13 cellular contexts compared by ENCODE assay signal in the genomic region with DNA sequence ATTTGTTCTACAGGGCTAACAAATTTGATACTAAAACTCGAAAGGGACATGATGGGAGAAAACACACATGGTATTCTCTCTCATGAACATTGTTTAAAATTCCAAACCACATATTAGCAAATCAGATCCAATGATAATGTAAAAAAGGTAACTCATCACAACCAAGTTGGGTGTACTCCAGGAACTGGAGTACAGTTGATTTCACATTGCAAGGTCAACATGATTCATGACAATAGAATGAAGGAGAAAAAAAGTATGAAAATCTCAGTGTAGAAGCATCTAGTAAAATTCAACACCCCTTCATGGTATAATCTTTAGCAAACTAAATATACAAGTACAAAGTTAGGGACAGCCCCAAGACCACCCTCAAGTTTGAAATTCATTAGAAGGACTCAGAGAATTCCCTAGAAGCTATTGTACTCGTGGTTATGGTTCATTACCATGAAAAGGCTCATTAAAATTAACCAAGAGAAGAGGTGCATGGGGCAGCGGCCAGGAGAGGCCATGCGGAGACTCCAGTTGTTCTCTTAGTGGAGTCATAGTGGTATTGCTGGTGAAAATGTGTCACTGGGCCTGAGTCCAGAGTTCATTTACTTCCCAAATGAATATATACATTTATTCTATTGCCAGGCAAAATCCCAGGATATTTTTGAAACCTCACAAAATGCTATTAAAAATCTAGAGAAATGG. TPM values are rescaled to one million over a fixed set of nuclear protein-coding genes. Genes with fewer than 3 reads are reported as not detected.
DNase-seq lines count a peak whose midpoint lies in the region; ATAC-seq and TF ChIP-seq lines count a peak whose summit lies in the region.
"Had no signal": no experiment of that assay in that cellular context is flagged by ENCODE, and none has a peak within 500 bp of the region (broad histone marks: within the 10 kb centered on the region; RNA-seq: fewer than 3 reads in every experiment).

No MANE protein-coding gene starts in this region.

- peak overlapping the region; percentile 36 for H3K4me2 ChIP-seq in smooth muscle cell

- H3F3A ChIP-seq in smooth muscle cell (ENCODE audit: low read depth), result peaks cover 30% of the 10 kb centered on the region

- H3K4me3 Mint-ChIP-seq in activated CD8-positive, alpha-beta T cell treated with anti-CD3 and anti-CD28 coated beads for 36 hours, result no peak overlapping the region
- H3K4me3 Mint-ChIP-seq in activated CD8-positive, alpha-beta T cell treated with anti-CD3 and anti-CD28 coated beads, Interleukin-2, amount 10 ng/mL, durations not matched to agents 7 days and 5 days, result no peak overlapping the region
- peak overlapping the region in 1 of 3 donors; percentile 28 for H3K4me3 Mint-ChIP-seq in T-cell

- no peak overlapping the region for H3K4me3 ChIP-seq in smooth muscle cell
- H3K4me3 ChIP-seq: cardiac muscle cell had no signal

- CTCF ChIA-PET in activated CD8-positive, alpha-beta T cell treated with anti-CD3 and anti-CD28 coated beads for 36 hours (lab: Charles Lee), result interaction anchor here (5.9 to 6.0 kb wide), 2 partner anchors 21 kb away, joined by 42 to 51 read pairs; no protein-coding TSS in a partner anchor
- CTCF ChIA-PET in activated CD8-positive, alpha-beta T cell treated with anti-CD3 and anti-CD28 coated beads, Interleukin-2, amount 10 ng/mL, durations not matched to agents 7 days and 5 days (lab: Charles Lee), result no interaction called here
- CTCF ChIA-PET in T-cell (lab: Charles Lee), result no interaction called here

- POLR2A ChIA-PET in activated CD8-positive, alpha-beta T cell treated with anti-CD3 and anti-CD28 coated beads for 36 hours (lab: Charles Lee), result no interaction called here
- POLR2A ChIA-PET in activated CD8-positive, alpha-beta T cell treated with anti-CD3 and anti-CD28 coated beads, Interleukin-2, amount 10 ng/mL, durations not matched to agents 7 days and 5 days (lab: Charles Lee), result interaction anchor here (1.1 kb wide), 1 partner anchor 277 kb away, joined by 7 read pairs; no protein-coding TSS in a partner anchor
- POLR2A ChIA-PET in T-cell (lab: Charles Lee), result no interaction called here

- H3K4me1 Mint-ChIP-seq in activated CD8-positive, alpha-beta T cell treated with anti-CD3 and anti-CD28 coated beads for 36 hours (ENCODE audit: low read depth), result peaks cover 53% of the 10 kb centered on the region
- peaks cover 49% of the 10 kb centered on the region for H3K4me1 Mint-ChIP-seq in activated CD8-positive, alpha-beta T cell treated with anti-CD3 and anti-CD28 coated beads, Interleukin-2, amount 10 ng/mL, durations not matched to agents 7 days and 5 days (ENCODE audit: low read depth)
- peaks cover 29 to 63% (median 52%) of the 10 kb centered on the region in 3 donors for H3K4me1 Mint-ChIP-seq in T-cell

- no peak overlapping the region for H2AFZ ChIP-seq in smooth muscle cell (ENCODE audit: low read depth)

- TF ChIP-seq CTCF in activated CD8-positive, alpha-beta T cell treated with anti-CD3 and anti-CD28 coated beads for 36 hours (IDR thresholded peaks at IDR 0.05), result no peak
- TF ChIP-seq CTCF in smooth muscle cell (IDR thresholded peaks at IDR 0.05; ENCODE audit: borderline replicate concordance, insufficient read depth, poor library complexity, severe bottlenecking), result no peak

- H3K79me2 ChIP-seq in smooth muscle cell (ENCODE audit: low read depth), result peaks cover 21% of the 10 kb centered on the region

- H3K9ac ChIP-seq in smooth muscle cell (ENCODE audit: low read depth), result peak overlapping the region; percentile 66

- H3K4me1 ChIP-seq in smooth muscle cell (ENCODE audit: low read depth), result peaks cover 18% of the 10 kb centered on the region

- peaks cover 19% of the 10 kb centered on the region for H3K36me3 Mint-ChIP-seq in activated CD8-positive, alpha-beta T cell treated with anti-CD3 and anti-CD28 coated beads for 36 hours (ENCODE audit: low read depth)
- peaks cover 20% of the 10 kb centered on the region for H3K36me3 Mint-ChIP-seq in activated CD8-positive, alpha-beta T cell treated with anti-CD3 and anti-CD28 coated beads, Interleukin-2, amount 10 ng/mL, durations not matched to agents 7 days and 5 days (ENCODE audit: low read depth)
- no peaks in the 10 kb centered on the region for H3K36me3 Mint-ChIP-seq in T-cell

- ATAC-seq in activated CD8-positive, alpha-beta T cell treated with anti-CD3 and anti-CD28 coated beads for 36 hours, result no peak
- ATAC-seq in activated CD8-positive, alpha-beta T cell treated with anti-CD3 and anti-CD28 coated beads, Interleukin-2, amount 10 ng/mL, durations not matched to agents 7 days and 5 days, result no peak
- no peak for ATAC-seq in T-cell (replicated peaks in 1 of 4)
- ATAC-seq in HG03457 (IDR thresholded peaks at IDR 0.05; ENCODE audit: unreplicated experiment), result no peak
- ATAC-seq: naive thymus-derived CD8-positive, alpha-beta T cell had no signal

- H3K9me3 Mint-ChIP-seq in activated CD8-positive, alpha-beta T cell treated with anti-CD3 and anti-CD28 coated beads for 36 hours, result no peaks in the 10 kb centered on the region
- no peaks in the 10 kb centered on the region for H3K9me3 Mint-ChIP-seq in activated CD8-positive, alpha-beta T cell treated with anti-CD3 and anti-CD28 coated beads, Interleukin-2, amount 10 ng/mL, durations not matched to agents 7 days and 5 days (ENCODE audit: insufficient read depth)
- no peaks in the 10 kb centered on the region for H3K9me3 Mint-ChIP-seq in T-cell
- H3K9me3 Mint-ChIP-seq: activated CD4-positive, alpha-beta T cell treated with anti-CD3 and anti-CD28 coated beads, Interleukin-2, amount 10 ng/mL, durations not matched to agents 24 days and 14 days; naive thymus-derived CD8-positive, alpha-beta T cell had no signal

- WGBS in smooth muscle cell (ENCODE audit: low lambda C conversion rate), result 75% methylated on average over 4 of the region's 4 CpGs

- H3K27me3 ChIP-seq in smooth muscle cell (ENCODE audit: low read depth), result no peaks in the 10 kb centered on the region
- H3K27me3 ChIP-seq: cardiac muscle cell had no signal

- H3K9me3 ChIP-seq in smooth muscle cell (replicated peaks; ENCODE audit: low read depth), result no peaks in the 10 kb centered on the region

- intact Hi-C loops in activated CD8-positive, alpha-beta T cell treated with anti-CD3 and anti-CD28 coated beads for 36 hours (cut with micrococcal nuclease), result no loop called here

- peak overlapping the region; percentile 34 for H3K27ac Mint-ChIP-seq in activated CD8-positive, alpha-beta T cell treated with anti-CD3 and anti-CD28 coated beads for 36 hours
- H3K27ac Mint-ChIP-seq in activated CD8-positive, alpha-beta T cell treated with anti-CD3 and anti-CD28 coated beads, Interleukin-2, amount 10 ng/mL, durations not matched to agents 7 days and 5 days, result no peak overlapping the region
- H3K27ac Mint-ChIP-seq in T-cell, result peak overlapping the region; percentile 59 to 70

- peak overlapping the region; percentile 89 for H3K27ac ChIP-seq in smooth muscle cell (ENCODE audit: low read depth)
- H3K27ac ChIP-seq: cardiac muscle cell had no signal

- H4K20me1 ChIP-seq in smooth muscle cell (ENCODE audit: low read depth), result peaks cover 10% of the 10 kb centered on the region

- H3K36me3 ChIP-seq in smooth muscle cell (ENCODE audit: low read depth), result no peaks in the 10 kb centered on the region
- H3K36me3 ChIP-seq: cardiac muscle cell had no signal

- DNase-seq in activated CD8-positive, alpha-beta T cell treated with anti-CD3 and anti-CD28 coated beads for 36 hours, result no peak
- no peak for DNase-seq in activated CD8-positive, alpha-beta T cell treated with anti-CD3 and anti-CD28 coated beads, Interleukin-2, amount 10 ng/mL, durations not matched to agents 7 days and 5 days
- DNase-seq in T-cell (no peak), fibroblast of gingiva (ENCODE audit: low read depth) (peak; percentile 50), smooth muscle cell (lab: John Stamatoyannopoulos, UW; ENCODE audit: unreplicated experiment) (no peak), foreskin melanocyte (no peak), NCI-H1694 treated with DMSO at 0.1 percent for 48 hours (lab: John Stamatoyannopoulos, UW) (no peak)
- DNase-seq: hippocampal formation had no signal

- H3K27me3 Mint-ChIP-seq in activated CD8-positive, alpha-beta T cell treated with anti-CD3 and anti-CD28 coated beads for 36 hours, result no peaks in the 10 kb centered on the region
- H3K27me3 Mint-ChIP-seq in activated CD8-positive, alpha-beta T cell treated with anti-CD3 and anti-CD28 coated beads, Interleukin-2, amount 10 ng/mL, durations not matched to agents 7 days and 5 days (ENCODE audit: low read depth), result no peaks in the 10 kb centered on the region
- no peaks in the 10 kb centered on the region for H3K27me3 Mint-ChIP-seq in T-cell
- H3K27me3 Mint-ChIP-seq: activated CD4-positive, alpha-beta T cell treated with anti-CD3 and anti-CD28 coated beads, Interleukin-2, amount 10 ng/mL, durations not matched to agents 24 days and 14 days; naive thymus-derived CD8-positive, alpha-beta T cell had no signal

RNA-seq across cellular contexts. Expression of a gene that starts 3.1 kb away (rescaled TPM):
- total RNA-seq in activated CD8-positive, alpha-beta T cell treated with anti-CD3 and anti-CD28 coated beads for 36 hours, result 10 to 100 TPM; 59.4 to 63.5 TPM
- total RNA-seq in activated CD8-positive, alpha-beta T cell treated with anti-CD3 and anti-CD28 coated beads, Interleukin-2, amount 10 ng/mL, durations not matched to agents 7 days and 5 days, result 10 to 100 TPM; 59.9 to 62.3 TPM
- 10 to 100 TPM; 13.0 to 20.1 (median 15.8) TPM for total RNA-seq in T-cell
- 15.1 and 16.4 TPM in 2 replicates for total RNA-seq in smooth muscle cell
- polyA plus RNA-seq in smooth muscle cell, result 19.8 and 23.5 TPM in 2 replicates

RNA-seq across cellular contexts. Expression of a gene that starts 38.3 kb away (rescaled TPM):
- under 1 TPM; 0.47 to 0.67 TPM for total RNA-seq in activated CD8-positive, alpha-beta T cell treated with anti-CD3 and anti-CD28 coated beads for 36 hours
- total RNA-seq in activated CD8-positive, alpha-beta T cell treated with anti-CD3 and anti-CD28 coated beads, Interleukin-2, amount 10 ng/mL, durations not matched to agents 7 days and 5 days, result under 1 TPM; 0.55 to 0.95 TPM
- total RNA-seq in T-cell (1 to 10 TPM; 1.2 to 3.4 (median 2.7) TPM), smooth muscle cell (5.0 and 7.4 TPM in 2 replicates)
- polyA plus RNA-seq in smooth muscle cell, result 8.1 and 8.7 TPM in 2 replicates

RNA-seq across cellular contexts. Expression of a gene that starts 41.3 kb away (rescaled TPM):
- 10 to 100 TPM; 15.1 to 16.4 TPM for total RNA-seq in activated CD8-positive, alpha-beta T cell treated with anti-CD3 and anti-CD28 coated beads for 36 hours
- total RNA-seq in activated CD8-positive, alpha-beta T cell treated with anti-CD3 and anti-CD28 coated beads, Interleukin-2, amount 10 ng/mL, durations not matched to agents 7 days and 5 days, result 10 to 100 TPM; 35.7 to 40.4 TPM
- total RNA-seq in T-cell (10 to 100 TPM; 47.0 to 58.0 (median 49.7) TPM), smooth muscle cell (0.18 TPM in 1 of 2 replicates, not detected in the other)
- 0.62 and 1.6 TPM in 2 replicates for polyA plus RNA-seq in smooth muscle cell
- total RNA-seq: A673 had no signal

RNA-seq across cellular contexts. Expression of a gene that starts 45.8 kb away (rescaled TPM):
- total RNA-seq in activated CD8-positive, alpha-beta T cell treated with anti-CD3 and anti-CD28 coated beads for 36 hours, result under 1 TPM in 1 of 2 experiments, not detected in 1; 0.02 TPM
- not detected for total RNA-seq in activated CD8-positive, alpha-beta T cell treated with anti-CD3 and anti-CD28 coated beads, Interleukin-2, amount 10 ng/mL, durations not matched to agents 7 days and 5 days
- total RNA-seq in T-cell (under 1 TPM in 3 of 5 donors, not detected in 2; 0.20 to 0.38 (median 0.22) TPM), smooth muscle cell (49.7 and 53.8 TPM in 2 replicates)
- polyA plus RNA-seq in smooth muscle cell, result 10.3 and 26.8 TPM in 2 replicates
- total RNA-seq: naive thymus-derived CD8-positive, alpha-beta T cell had no signal
- polyA plus RNA-seq: naive thymus-derived CD8-positive, alpha-beta T cell had no signal

Comparison
In these comparisons a context has a peak if more than half of its experiments do, and no peak if none do; other contexts are left out.
1. RNA of a gene that starts 41.3 kb away (total RNA-seq): 47.0 to 58.0 TPM in T-cell, 35.7 to 40.4 TPM in activated CD8-positive, alpha-beta T cell treated with anti-CD3 and anti-CD28 coated beads, Interleukin-2, amount 10 ng/mL, durations not matched to agents 7 days and 5 days and 15.1 to 16.4 TPM in activated CD8-positive, alpha-beta T cell treated with anti-CD3 and anti-CD28 coated beads for 36 hours; 0.18 TPM in smooth muscle cell; every median in the first group is over 10 times any median in the second.